Comparison of ENCODE assay signal across 8 cellular contexts in genomic region chr2:172102858-172103359, GRCh38. TPM values are rescaled to one million over a fixed set of nuclear protein-coding genes. Genes with fewer than 3 reads are reported as not detected.
DNase-seq lines count a peak whose midpoint lies in the region; ATAC-seq and TF ChIP-seq lines count a peak whose summit lies in the region.

DLX2 (minus strand) TSS chr2:172102900; CDS start chr2:172102538, 362 bp downstream.

- peak within 1 kb of the TSS; percentile 57 for H3K27ac Mint-ChIP-seq in dendritic cell treated with granulocyte-macrophage colony-stimulating factor and Interleukin-4, amounts not matched to agents 40 ng/mL and 50 ng/mL, for 4 days

- peaks cover 0 to 50% (median 11%) of the 10 kb centered on the region in 4 donors for H3K4me1 ChIP-seq in right lobe of liver

- H3K36me3 ChIP-seq in right lobe of liver = no peaks in the 10 kb centered on the region

- H3K27me3 Mint-ChIP-seq in dendritic cell treated with granulocyte-macrophage colony-stimulating factor and Interleukin-4, amounts not matched to agents 40 ng/mL and 50 ng/mL, for 4 days = peaks cover 89% of the 10 kb centered on the region

- H3K27ac ChIP-seq in VCaP (peak within 1 kb of the TSS; percentile 72), right lobe of liver (no peak within 1 kb of the TSS)

- ATAC-seq in GM18873 (IDR thresholded peaks at IDR 0.05; ENCODE audit: low FRiP score, unreplicated experiment) (peak; percentile 48), HG03095 (IDR thresholded peaks at IDR 0.05; ENCODE audit: unreplicated experiment) (peak; percentile 72), right lobe of liver (peak; percentile 56 to 75 (median 62))

- peak; percentile 70 to 88 for DNase-seq in AML-193 (lab: John Stamatoyannopoulos, UW)
- DNase-seq in NCI-H2171 treated with DMSO at 0.1 percent for 48 hours (lab: John Stamatoyannopoulos, UW) = peak; percentile 92
- DNase-seq in right lobe of liver = peak; percentile 78 to 85 (median 81)
- DNase-seq in stimulated activated CD8-positive, alpha-beta memory T cell treated with anti-CD3 and anti-CD28 coated beads, Interleukin-12 subunit alpha, Interleukin-12 subunit beta, amount 100 ng/mL, for 4 hours (ENCODE audit: low read depth) = peak; percentile 47

- TF ChIP-seq CTCF in VCaP (conservative IDR thresholded peaks at IDR 0.05) = no peak
- TF ChIP-seq CTCF in right lobe of liver (IDR thresholded peaks at IDR 0.05) = no peak

- 0% methylated on average over 2 of the region's 36 CpGs for WGBS in right lobe of liver (ENCODE audit: insufficient coverage, low coverage, low lambda C conversion rate, missing lambda C conversion rate)

- intact Hi-C loops in dendritic cell treated with granulocyte-macrophage colony-stimulating factor and Interleukin-4, amounts not matched to agents 40 ng/mL and 50 ng/mL, for 4 days (cut with micrococcal nuclease) = loop anchor here (1.0 to 10.0 kb wide), 6 partner anchors 18 to 396 kb away; partner anchors contain the start of genes DLX1 and SLC25A12
- intact Hi-C loops in right lobe of liver (cut with DNase I) = loop anchor here (10.0 kb wide), 4 partner anchors 288 to 528 kb away; no protein-coding TSS in a partner anchor

- H3K4me3 ChIP-seq in right lobe of liver = peak within 1 kb of the TSS; percentile 36 to 45 (median 41)

- no peaks in the 10 kb centered on the region for H3K9me3 Mint-ChIP-seq in dendritic cell treated with granulocyte-macrophage colony-stimulating factor and Interleukin-4, amounts not matched to agents 40 ng/mL and 50 ng/mL, for 4 days

- H3K27me3 ChIP-seq in right lobe of liver = peaks cover 42 to 92% of the 10 kb centered on the region in 2 donors

- H3K36me3 Mint-ChIP-seq in dendritic cell treated with granulocyte-macrophage colony-stimulating factor and Interleukin-4, amounts not matched to agents 40 ng/mL and 50 ng/mL, for 4 days (ENCODE audit: low read depth) = peaks cover 10% of the 10 kb centered on the region

- H3K9me3 ChIP-seq in right lobe of liver = no peaks in the 10 kb centered on the region

- TF ChIP-seq POLR2A in right lobe of liver (IDR thresholded peaks at IDR 0.05) = no peak

- peak within 1 kb of the TSS; percentile 89 for H3K4me3 Mint-ChIP-seq in dendritic cell treated with granulocyte-macrophage colony-stimulating factor and Interleukin-4, amounts not matched to agents 40 ng/mL and 50 ng/mL, for 4 days

- H3K4me1 Mint-ChIP-seq in dendritic cell treated with granulocyte-macrophage colony-stimulating factor and Interleukin-4, amounts not matched to agents 40 ng/mL and 50 ng/mL, for 4 days (ENCODE audit: low read depth) = peaks cover 73% of the 10 kb centered on the region

RNA-seq across cellular contexts. Expression of gene DLX2, which starts in this region (rescaled TPM):
- total RNA-seq in right lobe of liver = not detected

Comparison
In these comparisons a context has a peak if more than half of its experiments do, and no peak if none do; other contexts are left out.
1. Peak in DNase-seq, ATAC-seq and H3K4me3 ChIP-seq in right lobe of liver; RNA of the gene not detected or under 1 TPM.